ENCODE assay signal across 8 cellular contexts in the genomic region with DNA sequence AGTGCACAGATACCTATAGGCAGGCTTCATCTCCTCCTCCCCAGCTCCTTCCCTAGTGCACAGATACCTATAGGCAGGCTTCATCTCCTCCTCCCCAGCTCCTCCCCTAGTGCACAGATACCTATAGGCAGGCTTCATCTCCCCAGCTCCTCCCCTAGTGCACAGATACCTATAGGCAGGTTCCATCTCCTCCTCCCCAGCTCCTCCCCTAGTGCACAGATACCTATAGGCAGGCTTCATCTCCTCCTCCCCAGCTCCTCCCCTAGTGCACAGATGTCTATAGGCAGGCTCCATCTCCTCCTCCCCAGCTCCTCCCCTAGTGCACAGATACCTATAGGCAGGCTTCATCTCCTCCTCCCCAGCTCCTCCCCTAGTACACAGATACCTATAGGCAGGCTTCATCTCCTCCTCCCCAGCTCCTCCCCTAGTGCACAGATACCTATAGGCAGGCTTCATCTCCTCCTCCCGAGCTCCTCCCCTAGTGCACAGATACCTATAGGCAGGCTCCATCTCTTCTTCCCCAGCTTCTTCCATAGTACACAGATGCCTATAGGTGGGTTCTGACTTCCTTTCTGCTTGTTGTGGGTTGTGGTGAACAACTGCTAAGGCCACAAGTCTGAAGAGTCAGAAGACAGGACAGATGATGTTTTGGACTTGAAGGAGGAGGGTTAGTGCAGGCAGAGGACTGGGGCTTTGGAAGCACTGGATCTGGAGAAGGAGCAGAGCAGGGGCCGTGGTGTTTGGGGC. TPM values are rescaled to one million over a fixed set of nuclear protein-coding genes. Genes with fewer than 3 reads are reported as not detected.
DNase-seq lines count a peak whose midpoint lies in the region; ATAC-seq and TF ChIP-seq lines count a peak whose summit lies in the region.
"Not testable (repeated sequence)": the region's sequence is repeated elsewhere in the genome, so short reads cannot be mapped to it uniquely, and the experiment has no call there.

No MANE protein-coding gene starts in this region.

- peaks cover 94% of the 10 kb centered on the region for H3K4me1 ChIP-seq in BLaER1

- TF ChIP-seq CTCF in brain (conservative IDR thresholded peaks at IDR 0.05); osteocyte (IDR thresholded peaks at IDR 0.05): not testable (repeated sequence)

- ATAC-seq in GM18861 (IDR thresholded peaks at IDR 0.05; ENCODE audit: unreplicated experiment) = peak; percentile 53
- peak; percentile 56 for ATAC-seq in GM21515 (IDR thresholded peaks at IDR 0.05; ENCODE audit: unreplicated experiment)
- ATAC-seq in HG03060 (IDR thresholded peaks at IDR 0.05; ENCODE audit: low read depth, unreplicated experiment) = peak; percentile 26
- peak; percentile 79 for ATAC-seq in activated CD4-positive, CD25-positive, alpha-beta regulatory T cell treated with anti-CD3 and anti-CD28 coated beads, Interleukin-2, amount 50 U/mL, for 24 hours

- H3K9me3 Mint-ChIP-seq in brain; osteocyte (ENCODE audit: unreplicated experiment): not testable (repeated sequence)

- H3K27me3 Mint-ChIP-seq in brain = not testable (repeated sequence)
- peaks cover 20% of the 10 kb centered on the region for H3K27me3 Mint-ChIP-seq in osteocyte (ENCODE audit: unreplicated experiment)

- H3K27ac Mint-ChIP-seq in brain (peak overlapping the region in 4 of 5 experiments; percentile 41 to 71 (median 56)), osteocyte (ENCODE audit: unreplicated experiment) (peak overlapping the region; percentile 16)

- peak overlapping the region; percentile 80 for H3K9ac ChIP-seq in BLaER1

- H3K4me2 ChIP-seq in BLaER1 = peak overlapping the region; percentile 98

- H3K4me1 Mint-ChIP-seq in brain (peaks cover 24% of the 10 kb centered on the region), osteocyte (ENCODE audit: unreplicated experiment) (peaks cover 28% of the 10 kb centered on the region)

- H3K27me3 ChIP-seq in BLaER1 = not testable (repeated sequence)

- in situ Hi-C loops in KBM-7 (cut with MboI; ENCODE audit: low pct_unique_long_range_greater_than_20kb, low sequenced_read_pairs) = not testable (repeated sequence)

- not testable (repeated sequence) for H3K36me3 Mint-ChIP-seq in brain; osteocyte (ENCODE audit: unreplicated experiment)

- not testable (repeated sequence) for H4K20me1 ChIP-seq in BLaER1

- H3K27ac ChIP-seq in BLaER1 = peak overlapping the region; percentile 97

- not testable (repeated sequence) for H3K36me3 ChIP-seq in BLaER1

- H3K4me3 Mint-ChIP-seq in brain; osteocyte (ENCODE audit: unreplicated experiment): not testable (repeated sequence)

- not testable (repeated sequence) for H3K9me3 ChIP-seq in BLaER1

- peak overlapping the region; percentile 57 for H3K4me3 ChIP-seq in BLaER1

- DNase-seq in KBM-7 = peak; percentile 81
- not testable (repeated sequence) for DNase-seq in osteocyte (ENCODE audit: extremely low spot score, unreplicated experiment)

RNA-seq across cellular contexts. Expression of gene SORL1, which starts 29.5 kb away (rescaled TPM):
- polyA plus RNA-seq in brain (ENCODE audit: insufficient read depth, low read depth, low replicate concordance) = 29.0 TPM
- 2.1 and 3.1 TPM in 2 replicates for total RNA-seq in osteocyte

Comparison
In these comparisons a context has a peak if more than half of its experiments do, and no peak if none do; other contexts are left out.
1. ATAC-seq: peak in every context shown above with its lines; median percentile 79 in activated CD4-positive, CD25-positive, alpha-beta regulatory T cell treated with anti-CD3 and anti-CD28 coated beads, Interleukin-2, amount 50 U/mL, for 24 hours; 56 in GM21515; 53 in GM18861; 26 in HG03060.